27 cellular contexts compared by ENCODE assay signal in the genomic region with DNA sequence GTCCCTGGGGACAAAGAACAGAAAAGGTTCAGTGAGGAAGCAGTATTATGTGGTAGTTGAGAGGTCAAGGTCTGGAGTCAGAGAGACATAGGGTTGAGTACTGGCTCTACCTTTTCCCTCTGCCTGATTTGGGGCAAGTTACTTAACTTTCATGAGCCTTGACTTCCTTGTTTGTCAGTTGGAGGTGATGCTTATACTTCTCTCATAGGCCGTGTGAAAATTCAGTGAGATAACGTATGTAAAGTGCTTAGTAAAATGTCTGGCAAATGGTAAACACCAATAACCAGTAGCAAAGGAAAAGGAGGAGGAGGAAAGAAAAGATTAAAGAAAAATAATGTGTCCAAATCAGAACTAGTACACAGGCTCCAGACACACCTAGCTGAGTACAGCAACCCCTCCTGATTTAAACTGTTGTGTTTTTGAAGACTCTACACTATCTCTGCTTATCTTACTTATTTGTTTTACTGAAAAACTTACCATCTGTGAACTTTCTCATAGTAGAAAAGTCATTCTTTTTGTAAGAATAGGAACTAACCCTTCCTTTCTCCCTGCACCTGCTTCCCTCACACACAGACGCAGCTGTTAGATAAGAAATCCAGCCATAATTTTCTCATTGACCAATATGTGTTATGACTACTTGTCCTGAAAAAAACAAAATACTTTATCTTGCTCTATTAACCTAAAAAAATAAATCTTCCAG.
"Had no signal": no experiment of that assay in that cellular context is flagged by ENCODE, and none has a peak within 500 bp of the region (broad histone marks: within the 10 kb centered on the region; RNA-seq: fewer than 3 reads in every experiment).

No MANE protein-coding gene starts in this region.

- H3K27me3 Mint-ChIP-seq: activated CD8-positive, alpha-beta T cell treated with anti-CD3 and anti-CD28 coated beads for 36 hours; activated naive CD4-positive, alpha-beta T cell treated with anti-CD3 and anti-CD28 coated beads, Interleukin-2, amount 50 U/mL, for 24 hours; brain; dendritic cell treated with granulocyte-macrophage colony-stimulating factor and Interleukin-4, amounts not matched to agents 40 ng/mL and 50 ng/mL, for 4 days; T-helper 17 cell had no signal

- DNase-seq: activated CD4-positive, alpha-beta T cell treated with anti-CD3 and anti-CD28 coated beads, Interleukin-2, amount 10 ng/mL, durations not matched to agents 7 days and 5 days; activated CD4-positive, CD25-positive, alpha-beta regulatory T cell treated with anti-CD3 and anti-CD28 coated beads, Interleukin-2, amount 50 U/mL, for 72 hours; activated CD8-positive, alpha-beta memory T cell treated with anti-CD3 and anti-CD28 coated beads, Interleukin-2, amount 10 ng/mL, durations not matched to agents 7 days and 5 days; activated CD8-positive, alpha-beta T cell treated with anti-CD3 and anti-CD28 coated beads for 36 hours; activated gamma-delta T cell treated with Interleukin-2 at 50 U/mL for 16 hours; activated T-cell treated with anti-CD3 and anti-CD28 coated beads for 4 hours; anterior cingulate cortex; caudate nucleus; effector CD8-positive, alpha-beta T cell; gastrocnemius medialis; hypothalamus; left ventricle myocardium superior; midbrain; sigmoid colon; stimulated activated CD4-positive, alpha-beta T cell treated with anti-CD3 and anti-CD28 coated beads, Interleukin-4, amount 100 ng/mL, for 1 hour; stimulated activated naive CD4-positive, alpha-beta T cell treated with Interleukin-2 at 50 U/mL for 16 hours; substantia nigra; SW 1271; T-helper 17 cell; thyroid gland; upper lobe of right lung; WERI-Rb-1 had no signal

- H3K27ac Mint-ChIP-seq: activated CD4-positive, alpha-beta T cell treated with anti-CD3 and anti-CD28 coated beads, Interleukin-2, amount 10 ng/mL, durations not matched to agents 7 days and 5 days; activated CD8-positive, alpha-beta memory T cell treated with anti-CD3 and anti-CD28 coated beads, Interleukin-2, amount 10 ng/mL, durations not matched to agents 7 days and 5 days; activated CD8-positive, alpha-beta T cell treated with anti-CD3 and anti-CD28 coated beads for 36 hours; activated naive CD4-positive, alpha-beta T cell treated with anti-CD3 and anti-CD28 coated beads, Interleukin-2, amount 50 U/mL, for 24 hours; dendritic cell treated with granulocyte-macrophage colony-stimulating factor and Interleukin-4, amounts not matched to agents 40 ng/mL and 50 ng/mL, for 4 days; T-helper 17 cell had no signal

- H3K36me3 Mint-ChIP-seq: activated naive CD4-positive, alpha-beta T cell treated with anti-CD3 and anti-CD28 coated beads, Interleukin-2, amount 50 U/mL, for 24 hours had no signal

- ATAC-seq: activated CD8-positive, alpha-beta memory T cell treated with anti-CD3 and anti-CD28 coated beads, Interleukin-2, amount 10 ng/mL, durations not matched to agents 7 days and 5 days; activated CD8-positive, alpha-beta T cell treated with anti-CD3 and anti-CD28 coated beads for 36 hours; gastrocnemius medialis; left ventricle myocardium superior; T-helper 17 cell; upper lobe of right lung had no signal

- H3K9me3 ChIP-seq: esophagus muscularis mucosa, gastrocnemius medialis, sigmoid colon, thyroid gland, upper lobe of right lung had no signal

- H3K4me3 Mint-ChIP-seq: activated CD4-positive, alpha-beta T cell treated with anti-CD3 and anti-CD28 coated beads, Interleukin-2, amount 10 ng/mL, durations not matched to agents 7 days and 5 days; activated CD8-positive, alpha-beta memory T cell treated with anti-CD3 and anti-CD28 coated beads, Interleukin-2, amount 10 ng/mL, durations not matched to agents 7 days and 5 days; activated CD8-positive, alpha-beta T cell treated with anti-CD3 and anti-CD28 coated beads for 36 hours; activated naive CD4-positive, alpha-beta T cell treated with anti-CD3 and anti-CD28 coated beads, Interleukin-2, amount 50 U/mL, for 24 hours; brain; dendritic cell treated with granulocyte-macrophage colony-stimulating factor and Interleukin-4, amounts not matched to agents 40 ng/mL and 50 ng/mL, for 4 days; nephron; T-helper 17 cell had no signal

- H3K36me3 ChIP-seq: esophagus muscularis mucosa, gastrocnemius medialis, sigmoid colon, thyroid gland, upper lobe of right lung had no signal

- H3K4me3 ChIP-seq: esophagus muscularis mucosa, gastrocnemius medialis, sigmoid colon, thyroid gland, upper lobe of right lung had no signal

- H3K9me3 Mint-ChIP-seq: activated CD4-positive, alpha-beta T cell treated with anti-CD3 and anti-CD28 coated beads, Interleukin-2, amount 10 ng/mL, durations not matched to agents 7 days and 5 days; activated CD8-positive, alpha-beta T cell treated with anti-CD3 and anti-CD28 coated beads for 36 hours; brain; dendritic cell treated with granulocyte-macrophage colony-stimulating factor and Interleukin-4, amounts not matched to agents 40 ng/mL and 50 ng/mL, for 4 days; nephron had no signal

- H3K27me3 ChIP-seq: esophagus muscularis mucosa, gastrocnemius medialis, sigmoid colon, thyroid gland, upper lobe of right lung had no signal

- H3K4me1 ChIP-seq: gastrocnemius medialis, upper lobe of right lung had no signal

- H3K4me1 Mint-ChIP-seq: activated CD4-positive, alpha-beta T cell treated with anti-CD3 and anti-CD28 coated beads, Interleukin-2, amount 10 ng/mL, durations not matched to agents 7 days and 5 days; activated CD8-positive, alpha-beta memory T cell treated with anti-CD3 and anti-CD28 coated beads, Interleukin-2, amount 10 ng/mL, durations not matched to agents 7 days and 5 days had no signal

- H3K27ac ChIP-seq: esophagus muscularis mucosa, gastrocnemius medialis, sigmoid colon, upper lobe of right lung, WERI-Rb-1 had no signal
